In the genomic region with DNA sequence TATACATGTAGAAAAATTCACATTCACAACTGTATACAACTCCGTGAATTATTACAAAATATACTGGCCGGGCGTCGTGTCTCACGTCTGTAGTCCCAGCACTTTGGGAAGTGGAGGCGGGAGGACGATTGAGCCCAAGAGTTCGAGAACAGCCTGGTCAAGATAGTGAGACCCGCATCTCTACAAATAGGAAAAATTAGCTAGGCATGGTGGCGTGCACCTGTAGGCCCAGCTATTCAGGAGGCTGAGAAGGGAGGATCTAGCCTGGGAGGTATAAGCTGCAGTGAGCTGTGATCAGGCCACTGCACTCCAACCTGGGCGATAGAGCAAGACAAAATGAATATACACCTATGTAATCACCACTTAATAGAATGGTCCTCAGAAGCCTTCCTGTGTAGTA, we compare ENCODE assay signal across 9 cellular contexts. TPM values are rescaled to one million over a fixed set of nuclear protein-coding genes. Genes with fewer than 3 reads are reported as not detected.
DNase-seq lines count a peak whose midpoint lies in the region; ATAC-seq and TF ChIP-seq lines count a peak whose summit lies in the region.
"Had no signal": no experiment of that assay in that cellular context is flagged by ENCODE, and none has a peak within 500 bp of the region (broad histone marks: within the 10 kb centered on the region; RNA-seq: fewer than 3 reads in every experiment).

No MANE protein-coding gene starts in this region.

- H3K27ac ChIP-seq in brain microvascular endothelial cell: no peak overlapping the region
- no peak overlapping the region for H3K27ac ChIP-seq in coronary artery
- no peak overlapping the region for H3K27ac ChIP-seq in testis

- H3K4me3 ChIP-seq in MG63: peak overlapping the region; percentile 97
- H3K4me3 ChIP-seq in brain microvascular endothelial cell (ENCODE audit: low read depth, low read length): peak overlapping the region; percentile 97
- H3K4me3 ChIP-seq in coronary artery: no peak overlapping the region
- peak overlapping the region in 1 of 2 donors; percentile 92 for H3K4me3 ChIP-seq in testis

- peaks cover 21% of the 10 kb centered on the region for H3K36me3 ChIP-seq in MG63
- H3K36me3 ChIP-seq in brain microvascular endothelial cell (replicated peaks): no peaks in the 10 kb centered on the region
- H3K36me3 ChIP-seq in testis (ENCODE audit: low read depth, missing control alignments): no peaks in the 10 kb centered on the region

- intact Hi-C loops in Calu3 (cut with micrococcal nuclease; ENCODE audit: unreplicated experiment): no loop called here
- intact Hi-C loops in testis (cut with DNase I; ENCODE audit: low total_unique reads): no loop called here

- no peaks in the 10 kb centered on the region for H3K27me3 Mint-ChIP-seq in Calu3 (ENCODE audit: unreplicated experiment)
- no peaks in the 10 kb centered on the region for H3K27me3 Mint-ChIP-seq in natural killer cell treated with Interleukin-12 subunit alpha and Interleukin-12 subunit beta and Interleukin-15 and Interleukin-18, amount 100 ng/mL, for 72 hours

- no peak for TF ChIP-seq CTCF in Calu3 (IDR thresholded peaks at IDR 0.05; ENCODE audit: unreplicated experiment)
- no peak for TF ChIP-seq CTCF in brain microvascular endothelial cell (IDR thresholded peaks at IDR 0.05; ENCODE audit: low read depth, low read length, missing control alignments)
- no peak for TF ChIP-seq CTCF in coronary artery (IDR thresholded peaks at IDR 0.05)
- TF ChIP-seq CTCF in testis (IDR thresholded peaks at IDR 0.05): no peak

- no peak for ATAC-seq in natural killer cell treated with Interleukin-12 subunit alpha and Interleukin-12 subunit beta and Interleukin-15 and Interleukin-18, amount 100 ng/mL, for 72 hours

- H3K9me3 ChIP-seq in MG63: no peaks in the 10 kb centered on the region
- H3K9me3 ChIP-seq in testis: no peaks in the 10 kb centered on the region

- peaks cover 6% of the 10 kb centered on the region for H3K4me1 Mint-ChIP-seq in Calu3 (ENCODE audit: low read depth, unreplicated experiment)
- H3K4me1 Mint-ChIP-seq in natural killer cell treated with Interleukin-12 subunit alpha and Interleukin-12 subunit beta and Interleukin-15 and Interleukin-18, amount 100 ng/mL, for 72 hours (ENCODE audit: low read depth in 2 of 2): peaks cover 19 to 20% of the 10 kb centered on the region in 2 donors

- no peak for TF ChIP-seq POLR2A in testis (IDR thresholded peaks at IDR 0.05)

- DNase-seq in Calu3 (no peak), MG63 (no peak), brain microvascular endothelial cell (no peak), mesenteric fat pad (ENCODE audit: low spot score) (no peak), globus pallidus (ENCODE audit: low spot score) (no peak), coronary artery (ENCODE audit: low spot score) (no peak), testis (no peak)
- no peak for DNase-seq in natural killer cell treated with Interleukin-12 subunit alpha and Interleukin-12 subunit beta and Interleukin-15 and Interleukin-18, amount 100 ng/mL, for 72 hours (ENCODE audit: low spot score)
- DNase-seq: NCI-H1048 had no signal

- no peak overlapping the region for H3K27ac Mint-ChIP-seq in Calu3 (ENCODE audit: unreplicated experiment)
- no peak overlapping the region for H3K27ac Mint-ChIP-seq in natural killer cell treated with Interleukin-12 subunit alpha and Interleukin-12 subunit beta and Interleukin-15 and Interleukin-18, amount 100 ng/mL, for 72 hours

- no peaks in the 10 kb centered on the region for H3K9me3 Mint-ChIP-seq in Calu3 (ENCODE audit: low read depth, unreplicated experiment)
- H3K9me3 Mint-ChIP-seq in natural killer cell treated with Interleukin-12 subunit alpha and Interleukin-12 subunit beta and Interleukin-15 and Interleukin-18, amount 100 ng/mL, for 72 hours: no peaks in the 10 kb centered on the region

- H3K4me3 Mint-ChIP-seq in Calu3 (ENCODE audit: low read depth, unreplicated experiment): peak overlapping the region; percentile 86
- H3K4me3 Mint-ChIP-seq in natural killer cell treated with Interleukin-12 subunit alpha and Interleukin-12 subunit beta and Interleukin-15 and Interleukin-18, amount 100 ng/mL, for 72 hours: peak overlapping the region; percentile 100

- H3K36me3 Mint-ChIP-seq in Calu3 (ENCODE audit: insufficient read depth, unreplicated experiment): peaks cover 23% of the 10 kb centered on the region
- peaks cover 5% of the 10 kb centered on the region for H3K36me3 Mint-ChIP-seq in natural killer cell treated with Interleukin-12 subunit alpha and Interleukin-12 subunit beta and Interleukin-15 and Interleukin-18, amount 100 ng/mL, for 72 hours

- in situ Hi-C loops in brain microvascular endothelial cell (cut with HindIII; ENCODE audit: low pct_ligation_motif_present, low sequenced_read_pairs): no loop called here

- H3K4me1 ChIP-seq in testis: peaks cover 12% of the 10 kb centered on the region

- H3K27me3 ChIP-seq in MG63: no peaks in the 10 kb centered on the region
- H3K27me3 ChIP-seq in brain microvascular endothelial cell (replicated peaks): no peaks in the 10 kb centered on the region
- no peaks in the 10 kb centered on the region for H3K27me3 ChIP-seq in testis

- BruUV-seq in Calu3 (replicated peaks; lab: Mats Ljungman, UMichigan): no TSS peak

- WGBS in testis, 2 donors: 61 to 68% methylated on average over 11 of the region's 11 CpGs

- CTCF ChIA-PET in Calu3 (lab: Charles Lee): interaction anchor here (0.7 kb wide), 1 partner anchor 198 kb away, joined by 3 read pairs; no protein-coding TSS in a partner anchor

RNA-seq across cellular contexts. Expression of gene RAD51, which starts 1.3 kb away (rescaled TPM):
- total RNA-seq in Calu3 (2022) (12.8 and 14.5 TPM in 2 replicates), mesenteric fat pad (0.32 TPM), testis (10 to 100 TPM; 13.8 to 16.9 TPM)
- total RNA-seq in MG63 (2014; rRNA removed; shearing (Covaris generic); ENCODE audit: low replicate concordance): 14.5 and 16.9 TPM in 2 replicates
- 10 to 100 TPM; 36.2 to 59.6 TPM for total RNA-seq in natural killer cell treated with Interleukin-12 subunit alpha and Interleukin-12 subunit beta and Interleukin-15 and Interleukin-18, amount 100 ng/mL, for 72 hours
- 76.1 TPM for polyA plus RNA-seq in testis (ENCODE audit: insufficient read depth, low read depth, low replicate concordance)

RNA-seq across cellular contexts. Expression of gene RMDN3, which starts 58.8 kb away (rescaled TPM):
- total RNA-seq in Calu3 (2022) (23.5 and 25.5 TPM in 2 replicates), mesenteric fat pad (57.0 TPM), testis (10 to 100 TPM; 31.5 to 33.1 TPM)
- 43.1 and 53.4 TPM in 2 replicates for total RNA-seq in MG63 (2014; rRNA removed; shearing (Covaris generic); ENCODE audit: low replicate concordance)
- total RNA-seq in natural killer cell treated with Interleukin-12 subunit alpha and Interleukin-12 subunit beta and Interleukin-15 and Interleukin-18, amount 100 ng/mL, for 72 hours: 10 to 100 TPM; 35.9 to 72.6 TPM
- polyA plus RNA-seq in testis (ENCODE audit: insufficient read depth, low read depth, low replicate concordance): 37.3 TPM

Comparison
In these comparisons a context has a peak if more than half of its experiments do, and no peak if none do; other contexts are left out.
1. RNA of gene RAD51, which starts 1.3 kb away (total RNA-seq): 36.2 to 59.6 TPM in natural killer cell treated with Interleukin-12 subunit alpha and Interleukin-12 subunit beta and Interleukin-15 and Interleukin-18, amount 100 ng/mL, for 72 hours, 14.5 to 16.9 TPM in MG63, 13.8 to 16.9 TPM in testis and 12.8 to 14.5 TPM in Calu3; 0.32 TPM in mesenteric fat pad (single experiment); every median in the first group is over 10 times any median in the second.